ENCODE assay signal across 15 cellular contexts in genomic region chr5:35919191-35919590, GRCh38. TPM values are rescaled to one million over a fixed set of nuclear protein-coding genes. Genes with fewer than 3 reads are reported as not detected.
DNase-seq lines count a peak whose midpoint lies in the region; ATAC-seq and TF ChIP-seq lines count a peak whose summit lies in the region.
"Had no signal": no experiment of that assay in that cellular context is flagged by ENCODE, and none has a peak within 500 bp of the region (broad histone marks: within the 10 kb centered on the region; RNA-seq: fewer than 3 reads in every experiment).

No MANE protein-coding gene starts in this region.

- POLR2A ChIA-PET in AG04450 (lab: Yijun Ruan, JAX), result no interaction called here
- POLR2A ChIA-PET in activated CD4-positive, alpha-beta memory T cell treated with anti-CD3 and anti-CD28 coated beads for 36 hours (lab: Charles Lee), result no interaction called here

- H3K36me3 Mint-ChIP-seq in activated CD4-positive, alpha-beta memory T cell treated with anti-CD3 and anti-CD28 coated beads for 36 hours, result peaks cover 14% of the 10 kb centered on the region

- ATAC-seq in foreskin keratinocyte (peak; percentile 57), HG03095 (IDR thresholded peaks at IDR 0.05; ENCODE audit: unreplicated experiment) (no peak)

- H3K27me3 ChIP-seq in AG04450 (ENCODE audit: control insufficient read depth, insufficient read depth, low read length) (no peaks in the 10 kb centered on the region), foreskin keratinocyte (no peaks in the 10 kb centered on the region)

- H3K9me3 ChIP-seq in AG04450 (ENCODE audit: control insufficient read depth, insufficient read depth, low read length), result peaks cover 7% of the 10 kb centered on the region; the same call in 1 of the 2 replicates

- H3K4me1 ChIP-seq in foreskin keratinocyte, result peaks cover 9% of the 10 kb centered on the region

- CTCF ChIA-PET in AG04450 (lab: Charles Lee), result interaction anchor here (1.0 to 1.9 kb wide), 2 partner anchors 140 to 269 kb away, joined by 3 to 8 read pairs; no protein-coding TSS in a partner anchor
- CTCF ChIA-PET in activated CD4-positive, alpha-beta memory T cell treated with anti-CD3 and anti-CD28 coated beads for 36 hours (lab: Charles Lee), result interaction anchor here (1.4 kb wide), 1 partner anchor 96 kb away, joined by 4 read pairs; no protein-coding TSS in a partner anchor

- TF ChIP-seq CTCF in AG04450 (IDR thresholded peaks at IDR 0.05; ENCODE audit: low read depth, low read length) (no peak), foreskin keratinocyte (conservative IDR thresholded peaks at IDR 0.05) (no peak)

- no peak overlapping the region for H3K4me3 ChIP-seq in AG04450 (ENCODE audit: low read depth, low read length)
- H3K4me3 ChIP-seq: cardiac muscle cell had no signal

- DNase-seq in AG04450 (ENCODE audit: low read depth, low spot score), result peak; percentile 85
- DNase-seq in GM03348 (ENCODE audit: low spot score), result peak; percentile 79
- peak; percentile 63 for DNase-seq in activated CD4-positive, alpha-beta memory T cell treated with anti-CD3 and anti-CD28 coated beads for 36 hours
- peak; percentile 57 to 79 for DNase-seq in foreskin keratinocyte
- no peak for DNase-seq in NCI-H82 (lab: John Stamatoyannopoulos, UW)
- DNase-seq in mesenteric fat pad (ENCODE audit: low spot score), result no peak
- no peak for DNase-seq in anterior cingulate cortex (lab: John Stamatoyannopoulos, UW)
- DNase-seq: activated CD4-positive, alpha-beta T cell treated with anti-CD3 and anti-CD28 coated beads, Interleukin-2, amount 50 U/mL, for 4 hours; foreskin melanocyte; NCI-H510A treated with DMSO at 0.1 percent for 48 hours had no signal

- peaks cover 21% of the 10 kb centered on the region for H3K9me3 Mint-ChIP-seq in activated CD4-positive, alpha-beta memory T cell treated with anti-CD3 and anti-CD28 coated beads for 36 hours

- peak overlapping the region; percentile 3 for H3K27ac ChIP-seq in AG04450 (ENCODE audit: low read depth, low read length)
- no peak overlapping the region for H3K27ac ChIP-seq in foreskin keratinocyte
- H3K27ac ChIP-seq: cardiac muscle cell had no signal

- H3K27me3 Mint-ChIP-seq in activated CD4-positive, alpha-beta memory T cell treated with anti-CD3 and anti-CD28 coated beads for 36 hours, result no peaks in the 10 kb centered on the region

- H3K4me1 Mint-ChIP-seq in activated CD4-positive, alpha-beta memory T cell treated with anti-CD3 and anti-CD28 coated beads for 36 hours (ENCODE audit: low read depth), result peaks cover 48% of the 10 kb centered on the region

- no peak overlapping the region for H3K4me3 Mint-ChIP-seq in activated CD4-positive, alpha-beta memory T cell treated with anti-CD3 and anti-CD28 coated beads for 36 hours

- intact Hi-C loops in activated CD4-positive, alpha-beta memory T cell treated with anti-CD3 and anti-CD28 coated beads for 36 hours (cut with micrococcal nuclease), result loop anchor here (1.0 kb wide), 3 partner anchors 15 to 62 kb away; no protein-coding TSS in a partner anchor

- peak overlapping the region; percentile 67 for H3K27ac Mint-ChIP-seq in activated CD4-positive, alpha-beta memory T cell treated with anti-CD3 and anti-CD28 coated beads for 36 hours

RNA-seq across cellular contexts. Expression of gene CAPSL, which starts 19.2 kb away (rescaled TPM):
- polyA plus RNA-seq in AG04450 (2011; rRNA removed), result 0.09 and 0.19 TPM in 2 replicates
- polyA minus RNA-seq in AG04450 (2011; rRNA and poly(A)+ RNA removed), result not detected in 2 replicates
- total RNA-seq in activated CD4-positive, alpha-beta memory T cell treated with anti-CD3 and anti-CD28 coated beads for 36 hours, result 1 to 10 TPM in 1 of 2 experiments, under 1 TPM in 1; 0.73 to 1.0 TPM
- total RNA-seq in foreskin keratinocyte, result not detected in 2 replicates
- polyA plus RNA-seq in foreskin keratinocyte, result not detected in 2 replicates
- total RNA-seq in mesenteric fat pad, result not detected
- total RNA-seq: cardiac muscle cell, posterior vena cava, SK-MEL-5 had no signal
- polyA plus RNA-seq: cardiac muscle cell, liver had no signal

Comparison
In these comparisons a context has a peak if more than half of its experiments do, and no peak if none do; other contexts are left out.
1. DNase-seq: peak in AG04450 (single experiment), GM03348 (single experiment), activated CD4-positive, alpha-beta memory T cell treated with anti-CD3 and anti-CD28 coated beads for 36 hours (single experiment) and foreskin keratinocyte (2 of 2); none in NCI-H82 (single experiment), mesenteric fat pad (single experiment) and anterior cingulate cortex (0 of 58).